14 cellular contexts compared by ENCODE assay signal in genomic region chr10:615583-616152, GRCh38.
A peak's percentile ranks its signal among the peaks of the same experiment; 100 is the strongest.
DNase-seq lines count a peak whose midpoint lies in the region; ATAC-seq and TF ChIP-seq lines count a peak whose summit lies in the region.
"Had no signal": no experiment of that assay in that cellular context is flagged by ENCODE, and none has a peak within 500 bp of the region (broad histone marks: within the 10 kb centered on the region; RNA-seq: fewer than 3 reads in every experiment).

No MANE protein-coding gene starts in this region.

- CTCF ChIA-PET in mammary epithelial cell (lab: Charles Lee; ENCODE audit: low non-redundant PET): interaction anchor here (0.6 kb wide), 1 partner anchor 95 kb away, joined by 5 read pairs; no protein-coding TSS in a partner anchor
- CTCF ChIA-PET in MCF 10A (lab: Yijun Ruan, JAX): no interaction called here

- H3K79me2 ChIP-seq in mammary epithelial cell (ENCODE audit: insufficient read depth, low read length): no peaks in the 10 kb centered on the region

- H2AFZ ChIP-seq in mammary epithelial cell (ENCODE audit: low read depth, low read length): no peak overlapping the region

- H3K27me3 Mint-ChIP-seq in MCF 10A (ENCODE audit: insufficient read depth, unreplicated experiment): peaks cover 68% of the 10 kb centered on the region
- H3K27me3 Mint-ChIP-seq in effector memory CD8-positive, alpha-beta T cell: peaks cover 49 to 83% of the 10 kb centered on the region in 2 donors

- H3K36me3 Mint-ChIP-seq in MCF 10A (ENCODE audit: insufficient read depth, unreplicated experiment): no peaks in the 10 kb centered on the region
- no peaks in the 10 kb centered on the region for H3K36me3 Mint-ChIP-seq in effector memory CD8-positive, alpha-beta T cell (ENCODE audit: insufficient read depth)

- DNase-seq in mammary epithelial cell (peak; percentile 41), MCF 10A (ENCODE audit: unreplicated experiment) (no peak), caudate nucleus (lab: John Stamatoyannopoulos, UW) (peak in 22 of 61 donors; percentile 30 to 83 (median 49)), aorta (peak; percentile 14 to 36), NCI-H128 (lab: John Stamatoyannopoulos, UW; ENCODE audit: unreplicated experiment) (no peak)
- DNase-seq in activated CD4-positive, alpha-beta T cell treated with anti-CD3 and anti-CD28 coated beads for 4 hours: no peak
- no peak for DNase-seq in effector memory CD8-positive, alpha-beta T cell
- DNase-seq: activated CD4-positive, alpha-beta T cell treated with anti-CD3 and anti-CD28 coated beads, Interleukin-2, amount 50 U/mL, for 1 hour; activated effector memory CD4-positive, alpha-beta T cell treated with anti-CD3 and anti-CD28 coated beads, Interleukin-2, amount 50 U/mL, for 16 hours; heart right ventricle; NCI-H1436 treated with DMSO at 0.1 percent for 48 hours; transverse colon had no signal

- no peaks in the 10 kb centered on the region for H3K9me3 Mint-ChIP-seq in MCF 10A (ENCODE audit: unreplicated experiment)
- H3K9me3 Mint-ChIP-seq in effector memory CD8-positive, alpha-beta T cell: no peaks in the 10 kb centered on the region

- in situ Hi-C loops in mammary epithelial cell (cut with MboI; ENCODE audit: low sequenced_read_pairs in 2 of 2): no loop called here

- H3K36me3 ChIP-seq in mammary epithelial cell (ENCODE audit: insufficient read depth, low read length): no peaks in the 10 kb centered on the region
- H3K36me3 ChIP-seq in mesodermal cell (ENCODE audit: control insufficient read depth, insufficient read depth, low read length): peaks cover 4% of the 10 kb centered on the region
- no peaks in the 10 kb centered on the region for H3K36me3 ChIP-seq in aorta (ENCODE audit: control insufficient read depth in 1 of 2, insufficient read depth in 2 of 2, low read length in 1 of 2)
- H3K36me3 ChIP-seq: heart right ventricle, transverse colon had no signal

- WGBS in mammary epithelial cell (ENCODE audit: low coverage, missing lambda C conversion rate): 82% methylated on average over 12 of the region's 13 CpGs
- 88 to 90% methylated on average over 12 of the region's 13 CpGs for WGBS in mesodermal cell (ENCODE audit: insufficient coverage in 2 of 2), 2 experiments
- 95 to 96% methylated on average over 13 of the region's 13 CpGs for WGBS in aorta, 2 donors

- no peak overlapping the region for H3K4me3 Mint-ChIP-seq in MCF 10A (ENCODE audit: unreplicated experiment)
- no peak overlapping the region for H3K4me3 Mint-ChIP-seq in effector memory CD8-positive, alpha-beta T cell

- H3K4me1 ChIP-seq in mammary epithelial cell (ENCODE audit: insufficient read depth, low read length): no peaks in the 10 kb centered on the region
- H3K4me1 ChIP-seq in mesodermal cell (ENCODE audit: control insufficient read depth, insufficient read depth, low read length, poor library complexity, severe bottlenecking): peaks cover 26% of the 10 kb centered on the region
- peaks cover 2 to 4% of the 10 kb centered on the region in 2 donors for H3K4me1 ChIP-seq in aorta (ENCODE audit: control insufficient read depth in 1 of 2, insufficient read depth in 2 of 2, low read length in 2 of 2)

- intact Hi-C loops in mammary epithelial cell (cut with micrococcal nuclease): no loop called here
- intact Hi-C loops in MCF 10A (cut with micrococcal nuclease): no loop called here
- intact Hi-C loops in aorta (cut with DNase I): no loop called here

- TF ChIP-seq CTCF in mammary epithelial cell (conservative IDR thresholded peaks at IDR 0.05 in 1 of 2, IDR thresholded peaks at IDR 0.05 in 1 of 2; ENCODE audit: extremely low read depth in 1 of 2, insufficient read depth in 1 of 2, low read depth in 1 of 2, low read length in 2 of 2) (no peak), MCF 10A (IDR thresholded peaks at IDR 0.05; ENCODE audit: unreplicated experiment) (no peak)

- no peak overlapping the region for H3K9ac ChIP-seq in mammary epithelial cell (ENCODE audit: insufficient read depth, low read length)

- dilution Hi-C loops in mammary epithelial cell (cut with HindIII; ENCODE audit: low sequenced_read_pairs): no loop called here

- no peaks in the 10 kb centered on the region for H3K4me1 Mint-ChIP-seq in MCF 10A (ENCODE audit: insufficient read depth, unreplicated experiment)
- no peaks in the 10 kb centered on the region for H3K4me1 Mint-ChIP-seq in effector memory CD8-positive, alpha-beta T cell (ENCODE audit: low read depth in 2 of 2)

- BruUV-seq in mammary epithelial cell (replicated peaks; lab: Mats Ljungman, UMichigan) (no TSS peak), MCF 10A (replicated peaks; lab: Mats Ljungman, UMichigan) (no TSS peak)

- POLR2A ChIA-PET in MCF 10A (lab: Yijun Ruan, JAX): no interaction called here

- H3K27ac Mint-ChIP-seq in MCF 10A (ENCODE audit: low read depth, unreplicated experiment): no peak overlapping the region
- H3K27ac Mint-ChIP-seq in effector memory CD8-positive, alpha-beta T cell: no peak overlapping the region

- H3K9me3 ChIP-seq in mammary epithelial cell (replicated peaks; ENCODE audit: insufficient read depth, low read length): peaks cover 18% of the 10 kb centered on the region
- H3K9me3 ChIP-seq in mesodermal cell (ENCODE audit: control insufficient read depth, low read length): no peaks in the 10 kb centered on the region
- no peaks in the 10 kb centered on the region for H3K9me3 ChIP-seq in aorta (ENCODE audit: control insufficient read depth, low read length)
- H3K9me3 ChIP-seq: heart right ventricle, transverse colon had no signal

- no peak overlapping the region for H3K4me3 ChIP-seq in mammary epithelial cell (replicated peaks in 1 of 3; ENCODE audit: insufficient read depth in 1 of 3, low read depth in 2 of 3, low read length in 3 of 3)
- H3K4me3 ChIP-seq in mesodermal cell (ENCODE audit: extremely low read depth, insufficient read depth, low read length, poor library complexity, severe bottlenecking): no peak overlapping the region
- no peak overlapping the region for H3K4me3 ChIP-seq in aorta (ENCODE audit: low read length in 2 of 2)
- H3K4me3 ChIP-seq: coronary artery, heart right ventricle, transverse colon had no signal

- H3K4me2 ChIP-seq in mammary epithelial cell (ENCODE audit: insufficient read depth, low read depth, low read length): no peak overlapping the region

- no peak for ATAC-seq in aorta (ENCODE audit: low FRiP score)
- ATAC-seq in effector memory CD8-positive, alpha-beta T cell (replicated peaks): no peak

- H3K27me3 ChIP-seq in mammary epithelial cell (ENCODE audit: insufficient read depth, low read length) (no peaks in the 10 kb centered on the region), aorta (ENCODE audit: control insufficient read depth in 1 of 2, insufficient read depth in 2 of 2, low read length in 1 of 2) (no peaks in the 10 kb centered on the region)
- H3K27me3 ChIP-seq: transverse colon had no signal

- H4K20me1 ChIP-seq in mammary epithelial cell (ENCODE audit: insufficient read depth, low read length): no peaks in the 10 kb centered on the region

- H3K27ac ChIP-seq in mammary epithelial cell (ENCODE audit: insufficient read depth, low read depth, low read length) (no peak overlapping the region), caudate nucleus (ENCODE audit: low read depth, low read length) (peak overlapping the region; percentile 90), mesodermal cell (ENCODE audit: low read depth, low read length, severe bottlenecking) (peak overlapping the region; percentile 42), aorta (ENCODE audit: low read depth in 1 of 2, low read length in 2 of 2) (no peak overlapping the region)
- H3K27ac ChIP-seq: coronary artery, heart right ventricle had no signal

Comparison
In these comparisons a context has a peak if more than half of its experiments do, and no peak if none do; other contexts are left out.
1. DNase-seq: peak in mammary epithelial cell (single experiment) and aorta (2 of 2); none in MCF 10A (single experiment), activated CD4-positive, alpha-beta T cell treated with anti-CD3 and anti-CD28 coated beads for 4 hours (0 of 2), effector memory CD8-positive, alpha-beta T cell (0 of 3) and NCI-H128 (single experiment).
2. H3K27ac ChIP-seq: peak in caudate nucleus (single experiment) and mesodermal cell (single experiment); none in mammary epithelial cell (single experiment) and aorta (0 of 2).